8 cellular contexts compared by ENCODE assay signal in the genomic region with DNA sequence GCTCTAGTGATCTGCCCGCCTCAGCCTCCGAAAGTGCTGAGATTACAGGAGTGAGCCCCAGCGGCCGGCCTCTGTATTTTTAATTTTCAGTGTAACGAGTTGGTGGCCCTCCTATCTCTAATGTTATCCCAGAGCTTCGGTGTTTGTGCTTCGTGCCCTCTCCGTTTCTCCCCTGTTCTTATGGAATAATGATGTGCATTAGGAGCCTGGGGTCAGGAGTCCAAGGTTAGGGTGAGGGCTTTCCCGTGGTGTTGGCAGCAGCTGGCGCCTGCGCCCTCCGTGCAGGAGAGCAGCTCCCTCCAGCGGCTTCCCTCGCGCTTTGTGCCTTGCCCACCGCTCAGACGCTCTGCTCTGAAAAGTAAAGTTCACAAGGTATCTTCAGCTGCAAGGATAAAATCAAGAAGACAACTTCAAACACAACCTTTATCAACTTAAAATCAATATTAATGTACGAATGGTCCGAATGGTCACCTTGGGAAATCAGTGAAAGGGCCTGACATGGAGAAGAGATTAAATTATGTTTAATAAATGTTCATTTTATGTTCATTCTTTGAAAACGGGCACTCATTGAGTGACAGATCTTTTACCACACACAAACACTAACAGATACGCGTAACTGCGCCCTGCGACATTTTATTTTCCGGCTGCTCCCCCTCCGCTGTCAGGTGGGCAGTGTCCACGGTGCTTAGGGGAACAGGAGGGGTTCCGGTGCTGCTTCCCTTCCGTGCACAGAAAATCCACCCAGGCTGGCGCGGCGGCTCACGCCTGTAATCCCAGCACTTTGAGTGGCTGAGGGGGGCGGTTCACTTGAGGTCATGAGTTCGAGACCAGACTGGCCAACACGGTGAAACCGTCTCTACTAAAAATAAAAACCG.
A peak's percentile ranks its signal among the peaks of the same experiment; 100 is the strongest.
DNase-seq lines count a peak whose midpoint lies in the region; ATAC-seq, FAIRE-seq and TF ChIP-seq lines count a peak whose summit lies in the region.

No MANE protein-coding gene starts in this region.

- no peak overlapping the region for H3K9ac ChIP-seq in endothelial cell of umbilical vein (replicated peaks; ENCODE audit: extremely low read depth, insufficient read depth, low read length)

- WGBS in tibial nerve, 2 donors, result 50 to 54% methylated on average over 38 of the region's 38 CpGs

- H3K27me3 ChIP-seq in endothelial cell of umbilical vein (ENCODE audit: control insufficient read depth in 2 of 2, insufficient read depth in 2 of 2, low read length in 2 of 2), result no peaks in the 10 kb centered on the region
- no peaks in the 10 kb centered on the region for H3K27me3 ChIP-seq in tibial nerve

- no peak overlapping the region for H3K27ac ChIP-seq in endothelial cell of umbilical vein (ENCODE audit: insufficient read depth, low read depth, low read length)
- H3K27ac ChIP-seq in tibial nerve, result no peak overlapping the region

- peaks cover 13 to 22% (median 18%) of the 10 kb centered on the region in 3 donors for H3K4me1 Mint-ChIP-seq in naive B cell

- dilution Hi-C loops in endothelial cell of umbilical vein (cut with MboI; ENCODE audit: extremely low pct_ligation_motif_present, low sequenced_read_pairs), result no loop called here

- H3K27ac Mint-ChIP-seq in naive B cell, result peak overlapping the region in 4 of 6 donors; percentile 36 to 76 (median 70)

- in situ Hi-C loops in Caki2 (cut with HindIII; ENCODE audit: low pct_unique_long_range_greater_than_20kb, low sequenced_read_pairs), result no loop called here

- peak overlapping the region; percentile 77 to 92 (median 86) for H3K4me3 Mint-ChIP-seq in naive B cell

- no peaks in the 10 kb centered on the region for H3K36me3 Mint-ChIP-seq in naive B cell

- ATAC-seq in HG03354 (IDR thresholded peaks at IDR 0.05; ENCODE audit: poor library complexity, severe bottlenecking, unreplicated experiment), result peak; percentile 29
- ATAC-seq in naive B cell (ENCODE audit: low read depth in 2 of 2), result peak; percentile 24 to 32
- ATAC-seq in HG02970 (IDR thresholded peaks at IDR 0.05; ENCODE audit: low FRiP score, unreplicated experiment), result no peak

- intact Hi-C loops in endothelial cell of umbilical vein (cut with micrococcal nuclease), result loop anchor here (1.0 to 10.0 kb wide), 4 partner anchors 186 to 443 kb away; a partner anchor contains a TSS

- peaks cover 2% of the 10 kb centered on the region for H3K4me1 ChIP-seq in endothelial cell of umbilical vein (ENCODE audit: control insufficient read depth, extremely low read depth, insufficient read depth, low read length)
- peaks cover 0 to 13% (median 3%) of the 10 kb centered on the region in 4 donors for H3K4me1 ChIP-seq in tibial nerve

- no peaks in the 10 kb centered on the region for H3K79me2 ChIP-seq in endothelial cell of umbilical vein (ENCODE audit: control insufficient read depth, insufficient read depth, low read length)

- peaks cover 0 to 4% (median 0%) of the 10 kb centered on the region in 7 donors for H3K9me3 Mint-ChIP-seq in naive B cell

- TF ChIP-seq EP300 in tibial nerve (IDR thresholded peaks at IDR 0.05), result no peak

- TF ChIP-seq POLR2A in endothelial cell of umbilical vein (IDR thresholded peaks at IDR 0.05; ENCODE audit: low read depth, low read length) (no peak), tibial nerve (IDR thresholded peaks at IDR 0.05) (no peak)

- H2AFZ ChIP-seq in endothelial cell of umbilical vein (ENCODE audit: low read depth, low read length), result peak overlapping the region; percentile 71

- peak overlapping the region; percentile 44 for H3K4me2 ChIP-seq in endothelial cell of umbilical vein (ENCODE audit: insufficient read depth, low read length)

- H3K9me1 ChIP-seq in endothelial cell of umbilical vein (replicated peaks; ENCODE audit: control insufficient read depth, extremely low read depth, insufficient read depth, low read length), result no peaks in the 10 kb centered on the region

- no peaks in the 10 kb centered on the region for H3K9me3 ChIP-seq in endothelial cell of umbilical vein (replicated peaks; ENCODE audit: control insufficient read depth, insufficient read depth, low read length)
- H3K9me3 ChIP-seq in tibial nerve, result no peaks in the 10 kb centered on the region

- H3K36me3 ChIP-seq in endothelial cell of umbilical vein (ENCODE audit: control insufficient read depth in 2 of 2, extremely low read depth in 1 of 2, insufficient read depth in 2 of 2, low read length in 2 of 2) (no peaks in the 10 kb centered on the region), tibial nerve (no peaks in the 10 kb centered on the region)

- FAIRE-seq in endothelial cell of umbilical vein (lab: Jason Lieb, UNC), result peak; percentile 77

- H3K4me3 ChIP-seq in endothelial cell of umbilical vein (replicated peaks in 1 of 3; ENCODE audit: insufficient read depth in 1 of 3, low read depth in 1 of 3, low read length in 3 of 3) (peak overlapping the region in 2 of 3 experiments; percentile 6 to 21), tibial nerve (peak overlapping the region; percentile 40 to 64 (median 50))

- no TSS peak for BruUV-seq in endothelial cell of umbilical vein (replicated peaks; lab: Mats Ljungman, UMichigan)

- H3K27me3 Mint-ChIP-seq in naive B cell, result peaks cover 0 to 18% (median 3%) of the 10 kb centered on the region in 3 donors

- POLR2A ChIA-PET in endothelial cell of umbilical vein (lab: Charles Lee), result interaction anchor here (0.7 kb wide), 1 partner anchor 83 kb away, joined by 3 read pairs; no protein-coding TSS in a partner anchor

- DNase-seq in Caki2 (ENCODE audit: low read depth) (peak; percentile 16), endothelial cell of umbilical vein (ENCODE audit: low read depth, low spot score) (peak; percentile 68), naive B cell (peak; percentile 16), tibial nerve (ENCODE audit: low spot score in 2 of 2) (no peak), SHP77 (lab: John Stamatoyannopoulos, UW) (no peak)
- peak; percentile 9 to 10 for DNase-seq in activated CD8-positive, alpha-beta memory T cell treated with anti-CD3 and anti-CD28 coated beads for 4 hours (ENCODE audit: low read depth in 2 of 2)

- CTCF ChIA-PET in endothelial cell of umbilical vein (lab: Charles Lee), result interaction anchor here (0.6 to 1.6 kb wide), 10 partner anchors 9 to 446 kb away, joined by 3 to 6 read pairs (median 3); no protein-coding TSS in a partner anchor

- no peaks in the 10 kb centered on the region for H4K20me1 ChIP-seq in endothelial cell of umbilical vein (replicated peaks; ENCODE audit: control insufficient read depth, extremely low read depth, insufficient read depth, low read length)

- peak; percentile 62 to 82 for TF ChIP-seq CTCF in endothelial cell of umbilical vein (IDR thresholded peaks at IDR 0.05; ENCODE audit: extremely low read depth in 1 of 2, insufficient read depth in 1 of 2, low read depth in 1 of 2, low read length in 2 of 2)
- TF ChIP-seq CTCF in tibial nerve (IDR thresholded peaks at IDR 0.05), result peak in 2 of 5 experiments; percentile 32 to 37

TF ChIP-seq in endothelial cell of umbilical vein, 7 proteins besides CTCF, POLR2A, EP300 and RAD21:
- TF ChIP-seq JUN (IDR thresholded peaks at IDR 0.05; ENCODE audit: borderline replicate concordance, insufficient read depth, insufficient read length, low read depth) (no peak), EZH2 (IDR thresholded peaks at IDR 0.05; ENCODE audit: borderline replicate concordance, low read depth, low read length, severe bottlenecking) (no peak), FOS (IDR thresholded peaks at IDR 0.05; ENCODE audit: borderline replicate concordance, insufficient read depth, low read length) (no peak), POLR2AphosphoS5 (IDR thresholded peaks at IDR 0.05; ENCODE audit: insufficient read depth, low read depth, low read length) (no peak)
- TF ChIP-seq, protein P1, sequence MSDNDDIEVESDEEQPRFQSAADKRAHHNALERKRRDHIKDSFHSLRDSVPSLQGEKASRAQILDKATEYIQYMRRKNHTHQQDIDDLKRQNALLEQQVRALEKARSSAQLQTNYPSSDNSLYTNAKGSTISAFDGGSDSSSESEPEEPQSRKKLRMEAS (IDR thresholded peaks at IDR 0.05; ENCODE audit: insufficient read depth, insufficient read length), result no peak

Comparison
In these comparisons a context has a peak if more than half of its experiments do, and no peak if none do; other contexts are left out.
1. DNase-seq: peak in Caki2 (single experiment), activated CD8-positive, alpha-beta memory T cell treated with anti-CD3 and anti-CD28 coated beads for 4 hours (2 of 2), endothelial cell of umbilical vein (single experiment) and naive B cell (single experiment); none in tibial nerve (0 of 2) and SHP77 (0 of 2).